ENCODE assay signal across 24 cellular contexts in the genomic region with DNA sequence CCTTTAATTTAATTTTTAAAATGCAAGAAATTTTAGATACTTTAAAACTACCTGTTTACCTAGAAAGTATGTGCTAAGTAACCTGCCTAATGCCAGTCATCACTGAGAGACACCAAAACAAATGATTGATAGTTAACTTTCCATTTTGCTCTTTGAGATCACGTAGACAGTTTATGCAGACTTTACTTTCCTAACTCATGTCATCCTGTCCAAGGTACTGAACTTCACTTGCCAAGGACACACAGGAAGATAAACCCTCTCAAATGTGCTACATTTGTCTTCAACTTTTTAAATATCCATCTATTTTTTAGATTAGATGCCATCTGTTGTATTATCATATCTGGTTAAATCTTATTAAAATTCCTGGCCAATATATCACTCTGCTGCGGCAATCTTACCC. TPM values are rescaled to one million over a fixed set of nuclear protein-coding genes. Genes with fewer than 3 reads are reported as not detected.
"Had no signal": no experiment of that assay in that cellular context is flagged by ENCODE, and none has a peak within 500 bp of the region (broad histone marks: within the 10 kb centered on the region; RNA-seq: fewer than 3 reads in every experiment).

No MANE protein-coding gene starts in this region.

- ATAC-seq: activated CD4-positive, alpha-beta T cell treated with anti-CD3 and anti-CD28 coated beads for 36 hours; activated T-helper 17 cell treated with anti-CD3 and anti-CD28 coated beads, Interleukin-2, amount 50 U/mL, for 72 hours; PC-3 had no signal

- DNase-seq: activated CD4-positive, alpha-beta memory T cell treated with anti-CD3 and anti-CD28 coated beads, Interleukin-2, amount 10 ng/mL, durations not matched to agents 7 days and 5 days; activated CD4-positive, alpha-beta T cell treated with anti-CD3 and anti-CD28 coated beads for 36 hours; activated CD4-positive, alpha-beta T cell treated with anti-CD3 and anti-CD28 coated beads, Interleukin-2, amount 50 U/mL, for 1 hour; activated gamma-delta T cell; activated naive CD4-positive, alpha-beta T cell treated with anti-CD3 and anti-CD28 coated beads for 36 hours; activated T-cell treated with anti-CD3 and anti-CD28 coated beads for 4 hours; activated T-cell treated with anti-CD3 and anti-CD28 coated beads, Interleukin-2, amount 50 U/mL, for 48 hours; IMR-90; KG1; MV-4-11; NCI-H1092 treated with DMSO at 0.1 percent for 48 hours; NCI-H1436; NCI-H1694 treated with DMSO at 0.1 percent for 48 hours; NCI-H2029 treated with DMSO at 0.1 percent for 48 hours; NCI-H345; NCI-H510A treated with DMSO at 0.1 percent for 48 hours; PC-3; SHP77 treated with DMSO at 0.1 percent for 48 hours; T-helper 1 cell had no signal

- H3K27ac ChIP-seq: VCaP had no signal

RNA-seq across cellular contexts. Expression of gene SCN1A, which starts 20.1 kb away (rescaled TPM):
- total RNA-seq: activated CD4-positive, alpha-beta memory T cell treated with anti-CD3 and anti-CD28 coated beads, Interleukin-2, amount 10 ng/mL, durations not matched to agents 7 days and 5 days; activated CD4-positive, alpha-beta T cell treated with anti-CD3 and anti-CD28 coated beads for 36 hours; activated CD8-positive, alpha-beta memory T cell treated with anti-CD3 and anti-CD28 coated beads for 36 hours; activated naive CD4-positive, alpha-beta T cell treated with anti-CD3 and anti-CD28 coated beads for 36 hours; activated T-helper 17 cell treated with anti-CD3 and anti-CD28 coated beads, Interleukin-2, amount 50 U/mL, for 72 hours; MCF 10A; T-helper 2 cell treated with Interferon-gamma antibody and Interleukin-4, amounts not matched to agents 100 ng/mL and 5 ng/mL, for 36 hours had no signal
- polyA plus RNA-seq: IMR-90 had no signal
